ENCODE assay signal across 1 cellular context in genomic region chr9:94993141-94993820, GRCh38.
TF ChIP-seq lines count a peak whose summit lies in the region.

No MANE protein-coding gene starts in this region.

TF ChIP-seq in HepG2, 621 proteins besides CTCF, POLR2A, EP300 and RAD21 (continued from another document and continues in another):
- no peak for TF ChIP-seq ZNF503 (CRISPR knock-in tag; IDR thresholded peaks at IDR 0.05)
- 0 out of 2 replicates have a peak, but pooled peaks have one; percentile 3 for TF ChIP-seq PHF21A (CRISPR knock-in tag; IDR thresholded peaks at IDR 0.05)
- TF ChIP-seq TFDP2 (CRISPR knock-in tag; IDR thresholded peaks at IDR 0.05), result no peak
- no peak for TF ChIP-seq ZNF737 (CRISPR knock-in tag; IDR thresholded peaks at IDR 0.05; ENCODE audit: borderline replicate concordance)
- no peak for TF ChIP-seq U2AF1 (optimal IDR thresholded peaks at IDR 0.05; ENCODE audit: low read depth, low read length)
- no peak for TF ChIP-seq HOXA5 (CRISPR knock-in tag; IDR thresholded peaks at IDR 0.05)
- no peak for TF ChIP-seq ZNF569 (CRISPR knock-in tag; IDR thresholded peaks at IDR 0.05; ENCODE audit: borderline replicate concordance)
- 0 out of 2 replicates have a peak, but pooled peaks have one; percentile 43 for TF ChIP-seq ZNF816 (CRISPR knock-in tag; IDR thresholded peaks at IDR 0.05; ENCODE audit: borderline replicate concordance)
- no peak for TF ChIP-seq ZNF121 (CRISPR knock-in tag; IDR thresholded peaks at IDR 0.05)
- TF ChIP-seq, protein P1, sequence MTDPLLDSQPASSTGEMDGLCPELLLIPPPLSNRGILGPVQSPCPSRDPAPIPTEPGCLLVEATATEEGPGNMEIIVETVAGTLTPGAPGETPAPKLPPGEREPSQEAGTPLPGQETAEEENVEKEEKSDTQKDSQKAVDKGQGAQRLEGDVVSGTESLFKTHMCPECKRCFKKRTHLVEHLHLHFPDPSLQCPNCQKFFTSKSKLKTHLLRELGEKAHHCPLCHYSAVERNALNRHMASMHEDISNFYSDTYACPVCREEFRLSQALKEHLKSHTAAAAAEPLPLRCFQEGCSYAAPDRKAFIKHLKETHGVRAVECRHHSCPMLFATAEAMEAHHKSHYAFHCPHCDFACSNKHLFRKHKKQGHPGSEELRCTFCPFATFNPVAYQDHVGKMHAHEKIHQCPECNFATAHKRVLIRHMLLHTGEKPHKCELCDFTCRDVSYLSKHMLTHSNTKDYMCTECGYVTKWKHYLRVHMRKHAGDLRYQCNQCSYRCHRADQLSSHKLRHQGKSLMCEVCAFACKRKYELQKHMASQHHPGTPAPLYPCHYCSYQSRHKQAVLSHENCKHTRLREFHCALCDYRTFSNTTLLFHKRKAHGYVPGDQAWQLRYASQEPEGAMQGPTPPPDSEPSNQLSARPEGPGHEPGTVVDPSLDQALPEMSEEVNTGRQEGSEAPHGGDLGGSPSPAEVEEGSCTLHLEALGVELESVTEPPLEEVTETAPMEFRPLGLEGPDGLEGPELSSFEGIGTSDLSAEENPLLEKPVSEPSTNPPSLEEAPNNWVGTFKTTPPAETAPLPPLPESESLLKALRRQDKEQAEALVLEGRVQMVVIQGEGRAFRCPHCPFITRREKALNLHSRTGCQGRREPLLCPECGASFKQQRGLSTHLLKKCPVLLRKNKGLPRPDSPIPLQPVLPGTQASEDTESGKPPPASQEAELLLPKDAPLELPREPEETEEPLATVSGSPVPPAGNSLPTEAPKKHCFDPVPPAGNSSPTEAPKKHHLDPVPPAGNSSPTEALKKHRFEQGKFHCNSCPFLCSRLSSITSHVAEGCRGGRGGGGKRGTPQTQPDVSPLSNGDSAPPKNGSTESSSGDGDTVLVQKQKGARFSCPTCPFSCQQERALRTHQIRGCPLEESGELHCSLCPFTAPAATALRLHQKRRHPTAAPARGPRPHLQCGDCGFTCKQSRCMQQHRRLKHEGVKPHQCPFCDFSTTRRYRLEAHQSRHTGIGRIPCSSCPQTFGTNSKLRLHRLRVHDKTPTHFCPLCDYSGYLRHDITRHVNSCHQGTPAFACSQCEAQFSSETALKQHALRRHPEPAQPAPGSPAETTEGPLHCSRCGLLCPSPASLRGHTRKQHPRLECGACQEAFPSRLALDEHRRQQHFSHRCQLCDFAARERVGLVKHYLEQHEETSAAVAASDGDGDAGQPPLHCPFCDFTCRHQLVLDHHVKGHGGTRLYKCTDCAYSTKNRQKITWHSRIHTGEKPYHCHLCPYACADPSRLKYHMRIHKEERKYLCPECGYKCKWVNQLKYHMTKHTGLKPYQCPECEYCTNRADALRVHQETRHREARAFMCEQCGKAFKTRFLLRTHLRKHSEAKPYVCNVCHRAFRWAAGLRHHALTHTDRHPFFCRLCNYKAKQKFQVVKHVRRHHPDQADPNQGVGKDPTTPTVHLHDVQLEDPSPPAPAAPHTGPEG (CRISPR knock-in tag; IDR thresholded peaks at IDR 0.05), result no peak
- no peak for TF ChIP-seq ZSCAN29 (CRISPR knock-in tag; conservative IDR thresholded peaks at IDR 0.05)
- TF ChIP-seq ARID3A (IDR thresholded peaks at IDR 0.05; ENCODE audit: low read depth, low read length), result 0 out of 2 replicates have a peak, but pooled peaks have one; percentile 44
- TF ChIP-seq HMG20A (CRISPR knock-in tag; IDR thresholded peaks at IDR 0.05; ENCODE audit: borderline replicate concordance), result 0 out of 2 replicates have a peak, but pooled peaks have one; percentile 26
- no peak for TF ChIP-seq ZBTB34 (CRISPR knock-in tag; IDR thresholded peaks at IDR 0.05)
- TF ChIP-seq, protein P2, sequence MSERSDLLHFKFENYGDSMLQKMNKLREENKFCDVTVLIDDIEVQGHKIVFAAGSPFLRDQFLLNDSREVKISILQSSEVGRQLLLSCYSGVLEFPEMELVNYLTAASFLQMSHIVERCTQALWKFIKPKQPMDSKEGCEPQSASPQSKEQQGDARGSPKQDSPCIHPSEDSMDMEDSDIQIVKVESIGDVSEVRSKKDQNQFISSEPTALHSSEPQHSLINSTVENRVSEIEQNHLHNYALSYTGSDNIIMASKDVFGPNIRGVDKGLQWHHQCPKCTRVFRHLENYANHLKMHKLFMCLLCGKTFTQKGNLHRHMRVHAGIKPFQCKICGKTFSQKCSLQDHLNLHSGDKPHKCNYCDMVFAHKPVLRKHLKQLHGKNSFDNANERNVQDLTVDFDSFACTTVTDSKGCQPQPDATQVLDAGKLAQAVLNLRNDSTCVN (CRISPR knock-in tag; IDR thresholded peaks at IDR 0.05; ENCODE audit: borderline replicate concordance), result peak; percentile 93
- TF ChIP-seq SOX6 (IDR thresholded peaks at IDR 0.05), result no peak
- peak; percentile 27; the same call in 1 of the 2 replicates for TF ChIP-seq SOX6 (CRISPR knock-in tag; IDR thresholded peaks at IDR 0.05)
- TF ChIP-seq, protein P3, sequence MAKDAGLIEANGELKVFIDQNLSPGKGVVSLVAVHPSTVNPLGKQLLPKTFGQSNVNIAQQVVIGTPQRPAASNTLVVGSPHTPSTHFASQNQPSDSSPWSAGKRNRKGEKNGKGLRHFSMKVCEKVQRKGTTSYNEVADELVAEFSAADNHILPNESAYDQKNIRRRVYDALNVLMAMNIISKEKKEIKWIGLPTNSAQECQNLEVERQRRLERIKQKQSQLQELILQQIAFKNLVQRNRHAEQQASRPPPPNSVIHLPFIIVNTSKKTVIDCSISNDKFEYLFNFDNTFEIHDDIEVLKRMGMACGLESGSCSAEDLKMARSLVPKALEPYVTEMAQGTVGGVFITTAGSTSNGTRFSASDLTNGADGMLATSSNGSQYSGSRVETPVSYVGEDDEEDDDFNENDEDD (CRISPR knock-in tag; IDR thresholded peaks at IDR 0.05; ENCODE audit: borderline replicate concordance), result no peak
- no peak for TF ChIP-seq ZNF703 (CRISPR knock-in tag; IDR thresholded peaks at IDR 0.05; ENCODE audit: borderline replicate concordance)
- TF ChIP-seq SOX13 (IDR thresholded peaks at IDR 0.05), result no peak
- TF ChIP-seq SOX13 (CRISPR knock-in tag; conservative IDR thresholded peaks at IDR 0.05 in 1 of 2, IDR thresholded peaks at IDR 0.05 in 1 of 2), result peak in 1 of 2 experiments; percentile 70; a peak in 2 of 4 replicates
- no peak for TF ChIP-seq NBN (conservative IDR thresholded peaks at IDR 0.05)
- TF ChIP-seq ZUFSP (CRISPR knock-in tag; IDR thresholded peaks at IDR 0.05; ENCODE audit: borderline replicate concordance), result no peak
- 0 out of 2 replicates have a peak, but pooled peaks have one; percentile 31 for TF ChIP-seq ZFP82 (CRISPR knock-in tag; IDR thresholded peaks at IDR 0.05; ENCODE audit: borderline replicate concordance)
- no peak for TF ChIP-seq TRIM24 (CRISPR knock-in tag; IDR thresholded peaks at IDR 0.05)
- no peak for TF ChIP-seq ELK4 (CRISPR knock-in tag; IDR thresholded peaks at IDR 0.05; ENCODE audit: borderline replicate concordance)
- TF ChIP-seq CREM (IDR thresholded peaks at IDR 0.05), result peak; percentile 64
- no peak for TF ChIP-seq CREM (CRISPR knock-in tag; IDR thresholded peaks at IDR 0.05)
- no peak for TF ChIP-seq FIP1L1 (IDR thresholded peaks at IDR 0.05; ENCODE audit: borderline replicate concordance, insufficient read depth, low read depth, low read length)
- no peak for TF ChIP-seq ZNF564 (CRISPR knock-in tag; IDR thresholded peaks at IDR 0.05)
- no peak for TF ChIP-seq ZNF12 (CRISPR knock-in tag; IDR thresholded peaks at IDR 0.05)
- TF ChIP-seq RBAK (CRISPR knock-in tag; IDR thresholded peaks at IDR 0.05), result no peak
- no peak for TF ChIP-seq ZNF556 (CRISPR knock-in tag; IDR thresholded peaks at IDR 0.05; ENCODE audit: borderline replicate concordance)
- TF ChIP-seq HNRNPL (IDR thresholded peaks at IDR 0.05; ENCODE audit: low read depth, low read length), result no peak
- TF ChIP-seq, protein P4, sequence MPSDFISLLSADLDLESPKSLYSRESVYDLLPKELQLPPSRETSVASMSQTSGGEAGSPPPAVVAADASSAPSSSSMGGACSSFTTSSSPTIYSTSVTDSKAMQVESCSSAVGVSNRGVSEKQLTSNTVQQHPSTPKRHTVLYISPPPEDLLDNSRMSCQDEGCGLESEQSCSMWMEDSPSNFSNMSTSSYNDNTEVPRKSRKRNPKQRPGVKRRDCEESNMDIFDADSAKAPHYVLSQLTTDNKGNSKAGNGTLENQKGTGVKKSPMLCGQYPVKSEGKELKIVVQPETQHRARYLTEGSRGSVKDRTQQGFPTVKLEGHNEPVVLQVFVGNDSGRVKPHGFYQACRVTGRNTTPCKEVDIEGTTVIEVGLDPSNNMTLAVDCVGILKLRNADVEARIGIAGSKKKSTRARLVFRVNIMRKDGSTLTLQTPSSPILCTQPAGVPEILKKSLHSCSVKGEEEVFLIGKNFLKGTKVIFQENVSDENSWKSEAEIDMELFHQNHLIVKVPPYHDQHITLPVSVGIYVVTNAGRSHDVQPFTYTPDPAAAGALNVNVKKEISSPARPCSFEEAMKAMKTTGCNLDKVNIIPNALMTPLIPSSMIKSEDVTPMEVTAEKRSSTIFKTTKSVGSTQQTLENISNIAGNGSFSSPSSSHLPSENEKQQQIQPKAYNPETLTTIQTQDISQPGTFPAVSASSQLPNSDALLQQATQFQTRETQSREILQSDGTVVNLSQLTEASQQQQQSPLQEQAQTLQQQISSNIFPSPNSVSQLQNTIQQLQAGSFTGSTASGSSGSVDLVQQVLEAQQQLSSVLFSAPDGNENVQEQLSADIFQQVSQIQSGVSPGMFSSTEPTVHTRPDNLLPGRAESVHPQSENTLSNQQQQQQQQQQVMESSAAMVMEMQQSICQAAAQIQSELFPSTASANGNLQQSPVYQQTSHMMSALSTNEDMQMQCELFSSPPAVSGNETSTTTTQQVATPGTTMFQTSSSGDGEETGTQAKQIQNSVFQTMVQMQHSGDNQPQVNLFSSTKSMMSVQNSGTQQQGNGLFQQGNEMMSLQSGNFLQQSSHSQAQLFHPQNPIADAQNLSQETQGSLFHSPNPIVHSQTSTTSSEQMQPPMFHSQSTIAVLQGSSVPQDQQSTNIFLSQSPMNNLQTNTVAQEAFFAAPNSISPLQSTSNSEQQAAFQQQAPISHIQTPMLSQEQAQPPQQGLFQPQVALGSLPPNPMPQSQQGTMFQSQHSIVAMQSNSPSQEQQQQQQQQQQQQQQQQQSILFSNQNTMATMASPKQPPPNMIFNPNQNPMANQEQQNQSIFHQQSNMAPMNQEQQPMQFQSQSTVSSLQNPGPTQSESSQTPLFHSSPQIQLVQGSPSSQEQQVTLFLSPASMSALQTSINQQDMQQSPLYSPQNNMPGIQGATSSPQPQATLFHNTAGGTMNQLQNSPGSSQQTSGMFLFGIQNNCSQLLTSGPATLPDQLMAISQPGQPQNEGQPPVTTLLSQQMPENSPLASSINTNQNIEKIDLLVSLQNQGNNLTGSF (CRISPR knock-in tag; IDR thresholded peaks at IDR 0.05), result no peak
